8 cellular contexts compared by ENCODE assay signal in the genomic region with DNA sequence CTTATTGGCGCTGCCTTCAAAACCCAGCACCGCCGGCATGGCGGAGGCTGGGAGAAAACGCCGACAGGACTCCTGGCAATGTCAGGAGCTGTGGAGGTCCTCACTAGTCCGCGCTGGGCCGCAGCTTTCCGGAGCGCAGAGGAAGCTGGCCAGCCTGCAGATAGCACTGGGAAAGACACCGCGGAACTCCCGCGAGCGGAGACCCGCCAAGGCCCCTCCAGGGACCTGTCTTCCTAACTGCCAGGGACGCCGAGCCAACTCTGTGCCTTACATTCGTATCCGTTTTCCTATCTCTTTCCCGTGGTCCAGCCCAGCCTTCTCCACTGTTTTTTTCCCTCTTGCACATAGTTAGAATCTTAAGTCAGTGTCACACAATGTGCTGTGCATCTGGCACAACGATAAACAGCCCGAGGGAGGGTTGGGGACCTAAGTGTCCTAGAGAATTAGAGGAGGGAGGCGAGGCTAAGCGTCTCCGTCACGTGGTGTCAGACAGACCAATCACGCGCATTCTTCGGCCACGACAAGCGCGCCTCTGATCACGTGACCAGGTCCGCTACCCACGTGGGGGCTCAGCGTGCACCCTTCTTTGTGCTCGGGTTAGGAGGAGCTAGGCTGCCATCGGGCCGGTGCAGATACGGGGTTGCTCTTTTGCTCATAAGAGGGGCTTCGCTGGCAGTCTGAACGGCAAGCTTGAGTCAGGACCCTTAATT. TPM values are rescaled to one million over a fixed set of nuclear protein-coding genes. Genes with fewer than 3 reads are reported as not detected.
DNase-seq lines count a peak whose midpoint lies in the region; ATAC-seq and TF ChIP-seq lines count a peak whose summit lies in the region.

A gene (plus strand): TSS at position 582 of the 710 bp plus-strand sequence. CDS start 420 bp downstream, outside the sequence.
A gene (minus strand): TSS at position 168 of the 710 bp plus-strand sequence. CDS start 129 bp downstream, at position 39.

- DNase-seq in AML-193 (lab: John Stamatoyannopoulos, UW) (peak; percentile 96 to 97), NCI-H510A treated with DMSO at 0.1 percent for 48 hours (lab: John Stamatoyannopoulos, UW) (peak; percentile 95), choroid plexus epithelial cell (ENCODE audit: low read depth) (peak; percentile 100), kidney epithelial cell (ENCODE audit: low read depth) (peak; percentile 90)
- DNase-seq in activated CD4-positive, alpha-beta T cell treated with anti-CD3 and anti-CD28 coated beads for 36 hours: peak; percentile 99
- DNase-seq in stimulated activated CD4-positive, alpha-beta T cell treated with anti-CD3 and anti-CD28 coated beads, Interleukin-15, amount 100 ng/mL, for 48 hours (ENCODE audit: low read depth in 2 of 2): peak; percentile 97 to 98

- no peak within 1 kb of the TSS for H3K4me3 Mint-ChIP-seq in activated CD4-positive, alpha-beta T cell treated with anti-CD3 and anti-CD28 coated beads for 36 hours

- H3K4me3 ChIP-seq in choroid plexus epithelial cell (ENCODE audit: low read depth, low read length) (peak within 1 kb of the TSS; percentile 84), kidney epithelial cell (ENCODE audit: low read depth, low read length) (peak within 1 kb of the TSS; percentile 69)

- CTCF ChIA-PET in activated CD4-positive, alpha-beta T cell treated with anti-CD3 and anti-CD28 coated beads for 36 hours (lab: Charles Lee): interaction anchor here (0.6 to 4.6 kb wide), 9 partner anchors 18 to 236 kb away, joined by 3 to 25 read pairs (median 5); a partner anchor contains a TSS

- H3K27me3 ChIP-seq in kidney epithelial cell (ENCODE audit: control insufficient read depth, insufficient read depth, low read length): no peaks in the 10 kb centered on the region

- peaks cover 3% of the 10 kb centered on the region for H3K36me3 ChIP-seq in kidney epithelial cell (ENCODE audit: control insufficient read depth, insufficient read depth, low read length)

- peaks cover 18% of the 10 kb centered on the region for H3K4me1 Mint-ChIP-seq in activated CD4-positive, alpha-beta T cell treated with anti-CD3 and anti-CD28 coated beads for 36 hours

- intact Hi-C loops in activated CD4-positive, alpha-beta T cell treated with anti-CD3 and anti-CD28 coated beads for 36 hours (cut with DNase I, micrococcal nuclease): loop anchor here (1.0 to 5.0 kb wide), 18 partner anchors 14 to 814 kb away; a partner anchor contains a TSS

- POLR2A ChIA-PET in activated CD4-positive, alpha-beta T cell treated with anti-CD3 and anti-CD28 coated beads for 36 hours (lab: Charles Lee): interaction anchor here (0.6 to 2.7 kb wide), 14 partner anchors 8 to 168 kb away, joined by 3 to 44 read pairs (median 6); a partner anchor contains a TSS

- peak; percentile 88 for ATAC-seq in HG03439 (IDR thresholded peaks at IDR 0.05; ENCODE audit: unreplicated experiment)
- ATAC-seq in activated CD4-positive, alpha-beta T cell treated with anti-CD3 and anti-CD28 coated beads for 36 hours: peak; percentile 89

- TF ChIP-seq POLR2A in GM19193 (IDR thresholded peaks at IDR 0.05; ENCODE audit: extremely low read depth, insufficient read depth, insufficient read length): peak; percentile 85

- no peak within 1 kb of the TSS for H3K27ac Mint-ChIP-seq in activated CD4-positive, alpha-beta T cell treated with anti-CD3 and anti-CD28 coated beads for 36 hours

- no peak for TF ChIP-seq CTCF in choroid plexus epithelial cell (conservative IDR thresholded peaks at IDR 0.05; ENCODE audit: low read depth, low read length)
- no peak for TF ChIP-seq CTCF in kidney epithelial cell (IDR thresholded peaks at IDR 0.05; ENCODE audit: insufficient read depth, low read length, poor library complexity, severe bottlenecking)

- peaks cover 46% of the 10 kb centered on the region for H3K36me3 Mint-ChIP-seq in activated CD4-positive, alpha-beta T cell treated with anti-CD3 and anti-CD28 coated beads for 36 hours (ENCODE audit: low read depth)

- no peaks in the 10 kb centered on the region for H3K27me3 Mint-ChIP-seq in activated CD4-positive, alpha-beta T cell treated with anti-CD3 and anti-CD28 coated beads for 36 hours

- H3K9me3 Mint-ChIP-seq in activated CD4-positive, alpha-beta T cell treated with anti-CD3 and anti-CD28 coated beads for 36 hours (ENCODE audit: low read depth): no peaks in the 10 kb centered on the region

RNA-seq across cellular contexts. Expression of the first gene that starts in this region (rescaled TPM):
- total RNA-seq in activated CD4-positive, alpha-beta T cell treated with anti-CD3 and anti-CD28 coated beads for 36 hours: 100 to 1,000 TPM; 216 to 257 TPM
- 297 and 328 TPM in 2 replicates for total RNA-seq in kidney epithelial cell

RNA-seq across cellular contexts. Expression of the second gene that starts in this region (rescaled TPM):
- total RNA-seq in activated CD4-positive, alpha-beta T cell treated with anti-CD3 and anti-CD28 coated beads for 36 hours: 10 to 100 TPM; 46.2 to 47.5 TPM
- total RNA-seq in kidney epithelial cell: 46.6 and 61.1 TPM in 2 replicates

Comparison
In these comparisons a context has a peak if more than half of its experiments do, and no peak if none do; other contexts are left out.
1. Peak in every context shown above with its lines: DNase-seq, ATAC-seq and H3K4me3 ChIP-seq.